21 cellular contexts compared by ENCODE assay signal in genomic region chr7:39468841-39469240, GRCh38.
DNase-seq lines count a peak whose midpoint lies in the region; ATAC-seq and TF ChIP-seq lines count a peak whose summit lies in the region.
"Had no signal": no experiment of that assay in that cellular context is flagged by ENCODE, and none has a peak within 500 bp of the region (broad histone marks: within the 10 kb centered on the region; RNA-seq: fewer than 3 reads in every experiment).

No MANE protein-coding gene starts in this region.

- no peak overlapping the region for H3K9ac ChIP-seq in mesendoderm (ENCODE audit: low read length)
- H3K9ac ChIP-seq: BLaER1 treated with 17β-estradiol and CSF1 and Interleukin-3, amounts not matched to agents 10 nM and 100 nM had no signal

- no peak overlapping the region for H2AK5ac ChIP-seq in mesendoderm (ENCODE audit: low read length)

- no peak overlapping the region for H3K4me3 ChIP-seq in esophagus muscularis mucosa
- no peak overlapping the region for H3K4me3 ChIP-seq in mesendoderm (ENCODE audit: low read length)
- H3K4me3 ChIP-seq in esophagus squamous epithelium: no peak overlapping the region
- H3K4me3 ChIP-seq: BLaER1 treated with 17β-estradiol and CSF1 and Interleukin-3, amounts not matched to agents 10 nM and 100 nM; HAP-1 had no signal

- H3K4me1 ChIP-seq in esophagus muscularis mucosa: peaks cover 0 to 8% (median 3%) of the 10 kb centered on the region in 4 donors
- no peaks in the 10 kb centered on the region for H3K4me1 ChIP-seq in mesendoderm (ENCODE audit: control insufficient read depth, low read depth, low read length)
- H3K4me1 ChIP-seq in esophagus squamous epithelium: peaks cover 0 to 14% (median 0%) of the 10 kb centered on the region in 3 donors
- H3K4me1 ChIP-seq: BE2C had no signal

- ATAC-seq in HG02571 (IDR thresholded peaks at IDR 0.05; ENCODE audit: unreplicated experiment): no peak

- H3K79me1 ChIP-seq in mesendoderm (ENCODE audit: low read length): no peaks in the 10 kb centered on the region

- H4K5ac ChIP-seq in mesendoderm (ENCODE audit: low read length): no peak overlapping the region

- no peaks in the 10 kb centered on the region for H3K27me3 ChIP-seq in esophagus muscularis mucosa
- H3K27me3 ChIP-seq in mesendoderm (ENCODE audit: insufficient read depth, low read length, poor library complexity): no peaks in the 10 kb centered on the region
- peaks cover 0 to 9% (median 0%) of the 10 kb centered on the region in 4 donors for H3K27me3 ChIP-seq in esophagus squamous epithelium
- H3K27me3 ChIP-seq: BLaER1 treated with 17β-estradiol and CSF1 and Interleukin-3, amounts not matched to agents 10 nM and 100 nM had no signal

- no peak for TF ChIP-seq POLR2A in esophagus muscularis mucosa (IDR thresholded peaks at IDR 0.05; ENCODE audit: low read depth)
- no peak for TF ChIP-seq POLR2A in esophagus squamous epithelium (IDR thresholded peaks at IDR 0.05)

- no peak overlapping the region for H3K4me2 ChIP-seq in mesendoderm (ENCODE audit: low read length)
- H3K4me2 ChIP-seq: BLaER1 treated with 17β-estradiol and CSF1 and Interleukin-3, amounts not matched to agents 10 nM and 100 nM had no signal

- 58% methylated on average over 7 of the region's 7 CpGs for WGBS in esophagus muscularis mucosa
- no CpG with 5 or more reads among the region's 7 CpGs for WGBS in mesendoderm (ENCODE audit: extremely low coverage, insufficient coverage, low lambda C conversion rate)
- WGBS in esophagus squamous epithelium, 2 donors: 60 to 81% methylated on average over 7 of the region's 7 CpGs

- no peaks in the 10 kb centered on the region for H3K36me3 Mint-ChIP-seq in activated CD4-positive, alpha-beta T cell treated with anti-CD3 and anti-CD28 coated beads, Interleukin-2, amount 10 ng/mL, durations not matched to agents 24 days and 14 days (ENCODE audit: low read depth)
- H3K36me3 Mint-ChIP-seq: CD14-positive monocyte; CD8-positive, alpha-beta memory T cell had no signal

- TF ChIP-seq EP300 in esophagus muscularis mucosa (IDR thresholded peaks at IDR 0.05): no peak

- H3K4ac ChIP-seq in mesendoderm (ENCODE audit: low read depth, low read length): no peak overlapping the region

- peaks cover 2% of the 10 kb centered on the region for H3K4me1 Mint-ChIP-seq in activated CD4-positive, alpha-beta T cell treated with anti-CD3 and anti-CD28 coated beads, Interleukin-2, amount 10 ng/mL, durations not matched to agents 24 days and 14 days

- H3K9me3 ChIP-seq in esophagus muscularis mucosa: no peaks in the 10 kb centered on the region
- H3K9me3 ChIP-seq in esophagus squamous epithelium: no peaks in the 10 kb centered on the region
- H3K9me3 ChIP-seq: BE2C; BLaER1 treated with 17β-estradiol and CSF1 and Interleukin-3, amounts not matched to agents 10 nM and 100 nM; HAP-1 had no signal

- H2BK5ac ChIP-seq in mesendoderm (ENCODE audit: low read length): no peak overlapping the region

- H2BK120ac ChIP-seq in mesendoderm (ENCODE audit: low read depth, low read length): no peak overlapping the region

- H3K27ac ChIP-seq in esophagus muscularis mucosa (replicated peaks in 1 of 4): no peak overlapping the region
- H3K27ac ChIP-seq in mesendoderm (ENCODE audit: low read depth, low read length): no peak overlapping the region
- H3K27ac ChIP-seq in esophagus squamous epithelium: no peak overlapping the region
- H3K27ac ChIP-seq: 22Rv1; BLaER1 treated with 17β-estradiol and CSF1 and Interleukin-3, amounts not matched to agents 10 nM and 100 nM had no signal

- peaks cover 36% of the 10 kb centered on the region for H3K27me3 Mint-ChIP-seq in activated CD4-positive, alpha-beta T cell treated with anti-CD3 and anti-CD28 coated beads, Interleukin-2, amount 10 ng/mL, durations not matched to agents 24 days and 14 days

- H3K23ac ChIP-seq in mesendoderm (ENCODE audit: low read length): peak overlapping the region; percentile 33

- peak; percentile 41 for DNase-seq in activated CD4-positive, alpha-beta T cell treated with anti-CD3 and anti-CD28 coated beads, Interleukin-2, amount 10 ng/mL, durations not matched to agents 24 days and 14 days
- no peak for DNase-seq in activated CD4-positive, alpha-beta T cell treated with anti-CD3 and anti-CD28 coated beads for 1 hour
- DNase-seq in esophagus muscularis mucosa (ENCODE audit: extremely low spot score) (peak; percentile 64), mesendoderm (no peak), esophagus squamous epithelium (lab: John Stamatoyannopoulos, UW) (no peak), NCI-H510A (lab: John Stamatoyannopoulos, UW) (no peak), HuH-7 (ENCODE audit: low spot score) (no peak)
- DNase-seq: AML-193; BE2C; CD4-positive, alpha-beta T cell; CD8-positive, alpha-beta memory T cell; DMS 273 treated with DMSO at 0.1 percent for 48 hours; DMS79; GF-D8; GOT3; HFFc6 had no signal

- H3K56ac ChIP-seq in mesendoderm (ENCODE audit: low read length): no peak overlapping the region

- H4K8ac ChIP-seq in mesendoderm (ENCODE audit: low read depth, low read length): no peak overlapping the region

- no peak overlapping the region for H3K4me3 Mint-ChIP-seq in activated CD4-positive, alpha-beta T cell treated with anti-CD3 and anti-CD28 coated beads, Interleukin-2, amount 10 ng/mL, durations not matched to agents 24 days and 14 days
- H3K4me3 Mint-ChIP-seq: CD14-positive monocyte; CD4-positive, alpha-beta T cell; CD8-positive, alpha-beta memory T cell; HFFc6 had no signal

- no peak for TF ChIP-seq CTCF in esophagus muscularis mucosa (IDR thresholded peaks at IDR 0.05)
- TF ChIP-seq CTCF in esophagus squamous epithelium (IDR thresholded peaks at IDR 0.05): no peak

- intact Hi-C loops in activated CD4-positive, alpha-beta T cell treated with anti-CD3 and anti-CD28 coated beads, Interleukin-2, amount 10 ng/mL, durations not matched to agents 24 days and 14 days (cut with micrococcal nuclease): no loop called here
- intact Hi-C loops in esophagus muscularis mucosa (cut with DNase I) (no loop called here), esophagus squamous epithelium (cut with DNase I) (loop anchor here (10.0 kb wide), 2 partner anchors 534 to 674 kb away; no protein-coding TSS in a partner anchor)

- H2BK15ac ChIP-seq in mesendoderm (replicated peaks; ENCODE audit: low read depth): no peak overlapping the region

- H3K9me3 Mint-ChIP-seq in activated CD4-positive, alpha-beta T cell treated with anti-CD3 and anti-CD28 coated beads, Interleukin-2, amount 10 ng/mL, durations not matched to agents 24 days and 14 days: no peaks in the 10 kb centered on the region
- H3K9me3 Mint-ChIP-seq: CD14-positive monocyte; CD4-positive, alpha-beta T cell; CD8-positive, alpha-beta memory T cell; HFFc6 had no signal

- no peaks in the 10 kb centered on the region for H3K79me2 ChIP-seq in mesendoderm (ENCODE audit: control insufficient read depth, insufficient read depth, low read length)

- H3K27ac Mint-ChIP-seq in activated CD4-positive, alpha-beta T cell treated with anti-CD3 and anti-CD28 coated beads, Interleukin-2, amount 10 ng/mL, durations not matched to agents 24 days and 14 days: no peak overlapping the region
- H3K27ac Mint-ChIP-seq: CD4-positive, alpha-beta T cell; HFFc6 had no signal

- H3K18ac ChIP-seq in mesendoderm (ENCODE audit: low read length): no peak overlapping the region

- no peaks in the 10 kb centered on the region for H3K36me3 ChIP-seq in esophagus muscularis mucosa
- no peaks in the 10 kb centered on the region for H3K36me3 ChIP-seq in mesendoderm (ENCODE audit: control insufficient read depth, insufficient read depth, low read length)
- H3K36me3 ChIP-seq in esophagus squamous epithelium: no peaks in the 10 kb centered on the region
- H3K36me3 ChIP-seq: BE2C; BLaER1 treated with 17β-estradiol and CSF1 and Interleukin-3, amounts not matched to agents 10 nM and 100 nM; HAP-1 had no signal

Comparison
In these comparisons a context has a peak if more than half of its experiments do, and no peak if none do; other contexts are left out.
1. DNase-seq: peak in activated CD4-positive, alpha-beta T cell treated with anti-CD3 and anti-CD28 coated beads, Interleukin-2, amount 10 ng/mL, durations not matched to agents 24 days and 14 days (single experiment) and esophagus muscularis mucosa (single experiment); none in activated CD4-positive, alpha-beta T cell treated with anti-CD3 and anti-CD28 coated beads for 1 hour (single experiment), mesendoderm (single experiment), esophagus squamous epithelium (single experiment), NCI-H510A (single experiment) and HuH-7 (single experiment).